In genomic region chr10:109957092-109957797, GRCh38 we compare ENCODE assay signal across 9 cellular contexts. TPM values are rescaled to one million over a fixed set of nuclear protein-coding genes. Genes with fewer than 3 reads are reported as not detected.
A peak's percentile ranks its signal among the peaks of the same experiment; 100 is the strongest.
DNase-seq lines count a peak whose midpoint lies in the region; ATAC-seq and TF ChIP-seq lines count a peak whose summit lies in the region.
"Had no signal": no experiment of that assay in that cellular context is flagged by ENCODE, and none has a peak within 500 bp of the region (broad histone marks: within the 10 kb centered on the region; RNA-seq: fewer than 3 reads in every experiment).

No MANE protein-coding gene starts in this region.

- TF ChIP-seq POLR2A in right lobe of liver (IDR thresholded peaks at IDR 0.05) = no peak

- TF ChIP-seq CTCF in right lobe of liver (IDR thresholded peaks at IDR 0.05) = no peak

- H3K9me3 ChIP-seq in right lobe of liver = no peaks in the 10 kb centered on the region

- H3K27me3 ChIP-seq in right lobe of liver = no peaks in the 10 kb centered on the region

- H3K4me1 ChIP-seq in right lobe of liver = no peaks in the 10 kb centered on the region

- ATAC-seq in GM18508 (IDR thresholded peaks at IDR 0.05; ENCODE audit: insufficient read depth, unreplicated experiment) (peak; percentile 93), GM21576 (IDR thresholded peaks at IDR 0.05; ENCODE audit: unreplicated experiment) (peak; percentile 94), HG03460 (IDR thresholded peaks at IDR 0.05; ENCODE audit: unreplicated experiment) (peak; percentile 96), right lobe of liver (no peak)

- no peak overlapping the region for H3K4me3 ChIP-seq in right lobe of liver

- no peak overlapping the region for H3K27ac ChIP-seq in right lobe of liver

- H3K36me3 ChIP-seq in right lobe of liver = no peaks in the 10 kb centered on the region

- intact Hi-C loops in right lobe of liver (cut with DNase I) = no loop called here

- WGBS in right lobe of liver (ENCODE audit: insufficient coverage, low coverage, low lambda C conversion rate, missing lambda C conversion rate) = 78% methylated on average over 8 of the region's 9 CpGs

- DNase-seq in cerebellum (ENCODE audit: low spot score) = peak; percentile 90
- no peak for DNase-seq in activated naive CD4-positive, alpha-beta T cell treated with anti-CD3 and anti-CD28 coated beads, Interleukin-2, amount 50 U/mL, for 16 hours
- no peak for DNase-seq in right lobe of liver
- no peak for DNase-seq in AG08395 (ENCODE audit: low spot score)
- no peak for DNase-seq in SW 1271 (lab: John Stamatoyannopoulos, UW)
- DNase-seq: GF-D8 had no signal

RNA-seq across cellular contexts. Expression of gene XPNPEP1, which starts 33.9 kb away (rescaled TPM):
- total RNA-seq in cerebellum (61.5 TPM), right lobe of liver (10 to 100 TPM; 13.9 to 57.8 (median 29.4) TPM)

RNA-seq across cellular contexts. Expression of gene ADD3, which starts 50.5 kb away (rescaled TPM):
- total RNA-seq in cerebellum (124 TPM), right lobe of liver (10 to 100 TPM; 11.7 to 71.3 (median 16.2) TPM)

Comparison
In these comparisons a context has a peak if more than half of its experiments do, and no peak if none do; other contexts are left out.
1. ATAC-seq: peak in GM18508 (single experiment), GM21576 (single experiment) and HG03460 (single experiment); none in right lobe of liver (0 of 4).